Comparison of ENCODE assay signal across 8 cellular contexts in the genomic region with DNA sequence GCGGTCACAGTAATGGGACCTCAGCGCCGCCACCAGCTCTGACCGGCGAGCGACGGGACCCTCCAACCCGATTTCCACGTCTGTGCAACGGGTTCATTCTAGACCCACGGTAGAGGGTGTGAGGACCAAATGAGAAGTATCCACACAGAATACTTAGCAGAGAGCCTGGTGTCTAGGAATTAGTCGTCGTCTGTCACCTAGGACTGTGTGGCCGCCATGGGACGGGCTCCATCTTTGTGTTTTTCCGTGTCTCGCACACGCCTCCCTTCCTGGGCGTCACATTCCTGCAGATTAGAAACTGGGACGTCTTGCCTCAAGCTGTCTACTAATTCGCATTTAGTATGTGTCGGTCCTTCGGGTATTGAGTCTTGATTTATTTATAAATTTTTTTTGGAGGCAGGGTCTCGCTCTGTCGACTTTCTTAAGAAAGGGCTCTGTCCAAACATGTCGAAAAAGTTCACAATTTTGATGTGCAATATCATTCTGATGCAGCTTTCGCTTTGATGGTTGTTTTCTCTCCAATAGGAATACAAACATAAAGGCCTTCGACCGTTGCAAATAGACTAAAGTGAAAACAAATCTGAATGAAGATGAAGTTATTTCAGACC. TPM values are rescaled to one million over a fixed set of nuclear protein-coding genes. Genes with fewer than 3 reads are reported as not detected.
DNase-seq lines count a peak whose midpoint lies in the region; ATAC-seq and TF ChIP-seq lines count a peak whose summit lies in the region.

No MANE protein-coding gene starts in this region.

- TF ChIP-seq POLR2A in esophagus muscularis mucosa (IDR thresholded peaks at IDR 0.05; ENCODE audit: low read depth) = no peak

- peaks cover 91% of the 10 kb centered on the region for H3K79me2 ChIP-seq in KMS-11 (ENCODE audit: insufficient read depth, low read depth)

- WGBS in esophagus muscularis mucosa = under 1% methylated on average over 28 of the region's 29 CpGs

- no peaks in the 10 kb centered on the region for H3K9me3 ChIP-seq in esophagus muscularis mucosa

- H3K36me3 ChIP-seq in KMS-11 (ENCODE audit: insufficient read depth) (no peaks in the 10 kb centered on the region), esophagus muscularis mucosa (no peaks in the 10 kb centered on the region)

- H3K27me3 Mint-ChIP-seq in activated B cell treated with CpG ODN at 0.5 μM for 24 hours = no peaks in the 10 kb centered on the region
- H3K27me3 Mint-ChIP-seq in natural killer cell treated with Interleukin-12 subunit alpha and Interleukin-12 subunit beta and Interleukin-15 and Interleukin-18, amount 100 ng/mL, for 72 hours = no peaks in the 10 kb centered on the region

- H3K4me3 Mint-ChIP-seq in activated B cell treated with CpG ODN at 0.5 μM for 24 hours = peak overlapping the region; percentile 97
- peak overlapping the region; percentile 98 for H3K4me3 Mint-ChIP-seq in natural killer cell treated with Interleukin-12 subunit alpha and Interleukin-12 subunit beta and Interleukin-15 and Interleukin-18, amount 100 ng/mL, for 72 hours

- no peak for TF ChIP-seq CTCF in KMS-11 (conservative IDR thresholded peaks at IDR 0.05; ENCODE audit: low read depth, low read length)
- TF ChIP-seq CTCF in activated B cell treated with CpG ODN at 0.5 μM for 24 hours (IDR thresholded peaks at IDR 0.05) = no peak
- no peak for TF ChIP-seq CTCF in esophagus muscularis mucosa (IDR thresholded peaks at IDR 0.05)

- H3K36me3 Mint-ChIP-seq in activated B cell treated with CpG ODN at 0.5 μM for 24 hours (ENCODE audit: low read depth) = peaks cover 41% of the 10 kb centered on the region
- H3K36me3 Mint-ChIP-seq in natural killer cell treated with Interleukin-12 subunit alpha and Interleukin-12 subunit beta and Interleukin-15 and Interleukin-18, amount 100 ng/mL, for 72 hours = peaks cover 32% of the 10 kb centered on the region

- H3K4me1 ChIP-seq in KMS-11 (ENCODE audit: low read depth, poor library complexity, severe bottlenecking) (peaks cover 43% of the 10 kb centered on the region), esophagus muscularis mucosa (peaks cover 63 to 78% (median 70%) of the 10 kb centered on the region in 4 donors)

- H3K27me3 ChIP-seq in KMS-11 (ENCODE audit: insufficient read depth, low read depth) (no peaks in the 10 kb centered on the region), esophagus muscularis mucosa (no peaks in the 10 kb centered on the region)

- ATAC-seq in GM21786 (IDR thresholded peaks at IDR 0.05; ENCODE audit: unreplicated experiment) (peak; percentile 0), activated B cell treated with CpG ODN at 0.5 μM for 24 hours (ENCODE audit: low read depth) (peak; percentile 2)
- peak; percentile 29 to 46 for ATAC-seq in natural killer cell treated with Interleukin-12 subunit alpha and Interleukin-12 subunit beta and Interleukin-15 and Interleukin-18, amount 100 ng/mL, for 72 hours

- H3K4me2 ChIP-seq in KMS-11 = peak overlapping the region; percentile 81; the same call in 1 of the 2 replicates

- no peak for TF ChIP-seq EP300 in esophagus muscularis mucosa (IDR thresholded peaks at IDR 0.05)

- peaks cover 31% of the 10 kb centered on the region for H4K20me1 ChIP-seq in KMS-11 (ENCODE audit: insufficient read depth)

- intact Hi-C loops in activated B cell treated with CpG ODN at 0.5 μM for 24 hours (cut with micrococcal nuclease) = loop anchor here (1.0 to 10.0 kb wide), 7 partner anchors 31 to 1945 kb away; a partner anchor contains a TSS
- intact Hi-C loops in esophagus muscularis mucosa (cut with DNase I) = no loop called here

- POLR2A ChIA-PET in activated B cell treated with CpG ODN at 0.5 μM for 24 hours (lab: Charles Lee) = interaction anchor here (0.6 to 5.3 kb wide), 12 partner anchors 8 to 498 kb away, joined by 3 to 96 read pairs (median 4); a partner anchor contains a TSS

- H3K4me1 Mint-ChIP-seq in activated B cell treated with CpG ODN at 0.5 μM for 24 hours = peaks cover 78% of the 10 kb centered on the region
- peaks cover 56 to 69% of the 10 kb centered on the region in 2 donors for H3K4me1 Mint-ChIP-seq in natural killer cell treated with Interleukin-12 subunit alpha and Interleukin-12 subunit beta and Interleukin-15 and Interleukin-18, amount 100 ng/mL, for 72 hours (ENCODE audit: low read depth in 2 of 2)

- no peak overlapping the region for H3K4me3 ChIP-seq in KMS-11 (IDR thresholded peaks at IDR 0.05; ENCODE audit: insufficient read depth, low read depth, low read length)
- peak overlapping the region; percentile 85 to 89 (median 86) for H3K4me3 ChIP-seq in esophagus muscularis mucosa

- peak overlapping the region; percentile 97 for H3K27ac ChIP-seq in KMS-11
- H3K27ac ChIP-seq in esophagus muscularis mucosa (replicated peaks in 1 of 4) = peak overlapping the region; percentile 95 to 97 (median 96)

- no peaks in the 10 kb centered on the region for H3K9me3 Mint-ChIP-seq in activated B cell treated with CpG ODN at 0.5 μM for 24 hours
- no peaks in the 10 kb centered on the region for H3K9me3 Mint-ChIP-seq in natural killer cell treated with Interleukin-12 subunit alpha and Interleukin-12 subunit beta and Interleukin-15 and Interleukin-18, amount 100 ng/mL, for 72 hours

- DNase-seq in DMS53 (lab: John Stamatoyannopoulos, UW) (peak; percentile 70), DMS53 treated with DMSO at 0.1 percent for 48 hours (lab: John Stamatoyannopoulos, UW; ENCODE audit: unreplicated experiment) (no peak), activated B cell treated with CpG ODN at 0.5 μM for 24 hours (no peak), esophagus muscularis mucosa (ENCODE audit: extremely low spot score) (no peak), middle frontal gyrus (ENCODE audit: extremely low spot score, low spot score) (no peak)
- no peak for DNase-seq in natural killer cell treated with Interleukin-12 subunit alpha and Interleukin-12 subunit beta and Interleukin-15 and Interleukin-18, amount 100 ng/mL, for 72 hours (ENCODE audit: low spot score)

- H3K9ac ChIP-seq in KMS-11 = peak overlapping the region; percentile 99

- H2AFZ ChIP-seq in KMS-11 (ENCODE audit: low read depth) = peak overlapping the region; percentile 61; the same call in 1 of the 2 replicates

- CTCF ChIA-PET in activated B cell treated with CpG ODN at 0.5 μM for 24 hours (lab: Charles Lee) = interaction anchor here (1.0 to 1.6 kb wide), 3 partner anchors 17 to 31 kb away, joined by 3 to 5 read pairs (median 4); no protein-coding TSS in a partner anchor

- peak overlapping the region; percentile 97 for H3K27ac Mint-ChIP-seq in activated B cell treated with CpG ODN at 0.5 μM for 24 hours
- H3K27ac Mint-ChIP-seq in natural killer cell treated with Interleukin-12 subunit alpha and Interleukin-12 subunit beta and Interleukin-15 and Interleukin-18, amount 100 ng/mL, for 72 hours = peak overlapping the region; percentile 97 to 99

RNA-seq across cellular contexts. Expression of a gene that starts 0.6 kb away (rescaled TPM):
- total RNA-seq in activated B cell treated with CpG ODN at 0.5 μM for 24 hours = 19.0 TPM in 2 replicates
- 1 to 10 TPM; 5.2 to 6.5 (median 6.0) TPM for total RNA-seq in esophagus muscularis mucosa
- total RNA-seq in natural killer cell treated with Interleukin-12 subunit alpha and Interleukin-12 subunit beta and Interleukin-15 and Interleukin-18, amount 100 ng/mL, for 72 hours = 10 to 100 TPM; 20.2 to 30.3 TPM

RNA-seq across cellular contexts. Expression of a gene that starts 0.8 kb away (rescaled TPM):
- total RNA-seq in activated B cell treated with CpG ODN at 0.5 μM for 24 hours (125 and 139 TPM in 2 replicates), esophagus muscularis mucosa (10 to 100 TPM; 58.3 to 67.3 (median 63.9) TPM)
- total RNA-seq in natural killer cell treated with Interleukin-12 subunit alpha and Interleukin-12 subunit beta and Interleukin-15 and Interleukin-18, amount 100 ng/mL, for 72 hours = 100 to 1,000 TPM; 114 to 255 TPM
